Comparison of ENCODE assay signal across 36 cellular contexts in genomic region chr12:125360540-125360939, GRCh38.
"Had no signal": no experiment of that assay in that cellular context is flagged by ENCODE, and none has a peak within 500 bp of the region (broad histone marks: within the 10 kb centered on the region; RNA-seq: fewer than 3 reads in every experiment).

No MANE protein-coding gene starts in this region.

- H3K27me3 ChIP-seq: MG63 had no signal

- H3K9me3 ChIP-seq: MG63 had no signal

- H3K4me3 ChIP-seq: MG63 had no signal

- H3K36me3 ChIP-seq: MG63 had no signal

- DNase-seq: Karpas-422, Kasumi-1, MG63, MM.1S, MV-4-11, NCI-H1048, NCI-H1092, NCI-H1092 treated with DMSO at 0.1 percent for 48 hours, NCI-H1105, NCI-H1105 treated with DMSO at 0.1 percent for 48 hours, NCI-H1417, NCI-H1417 treated with DMSO at 0.1 percent for 48 hours, NCI-H1436, NCI-H1436 treated with DMSO at 0.1 percent for 48 hours, NCI-H146, NCI-H1694, NCI-H1694 treated with DMSO at 0.1 percent for 48 hours, NCI-H187, NCI-H187 treated with DMSO at 0.1 percent for 48 hours, NCI-H1930, NCI-H2029, NCI-H2029 treated with DMSO at 0.1 percent for 48 hours, NCI-H2081, NCI-H2081 treated with DMSO at 0.1 percent for 48 hours, NCI-H2107, NCI-H2171, NCI-H2171 treated with DMSO at 0.1 percent for 48 hours, NCI-H2227 treated with DMSO at 0.1 percent for 48 hours, NCI-H226, NCI-H345, NCI-H446, NCI-H446 treated with DMSO at 0.1 percent for 48 hours, NCI-H510A, NCI-H510A treated with DMSO at 0.1 percent for 48 hours, NCI-H524, NCI-H524 treated with DMSO at 0.1 percent for 48 hours had no signal
